1 cellular context compared by ENCODE assay signal in genomic region chr1:61724721-61725694, GRCh38.
TF ChIP-seq lines count a peak whose summit lies in the region.

Gene TM2D1, minus strand, starts transcription at chr1:61725141. Its CDS starts 21 bp downstream, at chr1:61725120.

TF ChIP-seq in HepG2, 621 proteins besides CTCF, POLR2A, EP300 and RAD21 (continued from another document and continues in another):
- TF ChIP-seq PRDM15 (CRISPR knock-in tag; IDR thresholded peaks at IDR 0.05), result no peak
- peak; percentile 29; the same call in 1 of the 2 replicates for TF ChIP-seq ZNF670 (CRISPR knock-in tag; IDR thresholded peaks at IDR 0.05; ENCODE audit: borderline replicate concordance)
- TF ChIP-seq RBFOX2 (IDR thresholded peaks at IDR 0.05; ENCODE audit: low read depth, low read length), result peak; percentile 89
- no peak for TF ChIP-seq SKIL (CRISPR knock-in tag; IDR thresholded peaks at IDR 0.05; ENCODE audit: borderline replicate concordance)
- TF ChIP-seq CREB3 (CRISPR knock-in tag; IDR thresholded peaks at IDR 0.05), result 0 out of 2 replicates have a peak, but pooled peaks have one; percentile 34
- TF ChIP-seq ZNF18 (CRISPR knock-in tag; IDR thresholded peaks at IDR 0.05; ENCODE audit: insufficient replicate concordance), result no peak
- no peak for TF ChIP-seq E2F1 (CRISPR knock-in tag; IDR thresholded peaks at IDR 0.05)
- TF ChIP-seq CREM (IDR thresholded peaks at IDR 0.05), result peak; percentile 78
- no peak for TF ChIP-seq CREM (CRISPR knock-in tag; IDR thresholded peaks at IDR 0.05)
- peak; percentile 97 for TF ChIP-seq SAP130 (CRISPR knock-in tag; IDR thresholded peaks at IDR 0.05; ENCODE audit: low read depth)
- peak; percentile 78 for TF ChIP-seq HDAC2 (CRISPR knock-in tag; IDR thresholded peaks at IDR 0.05)
- TF ChIP-seq BCL3 (CRISPR knock-in tag; IDR thresholded peaks at IDR 0.05), result peak; percentile 89; the same call in 1 of the 2 replicates
- peak; percentile 82 for TF ChIP-seq ZBTB25 (CRISPR knock-in tag; IDR thresholded peaks at IDR 0.05)
- no peak for TF ChIP-seq SMAD9 (CRISPR knock-in tag; IDR thresholded peaks at IDR 0.05)
- peak; percentile 61 for TF ChIP-seq AGO2 (optimal IDR thresholded peaks at IDR 0.05; ENCODE audit: low read depth, low read length)
- peak; percentile 93 for TF ChIP-seq ZMYM3 (CRISPR knock-in tag; IDR thresholded peaks at IDR 0.05)
- TF ChIP-seq SALL2 (CRISPR knock-in tag; IDR thresholded peaks at IDR 0.05), result peak; percentile 83; the same call in 1 of the 2 replicates
- TF ChIP-seq ZFP36L1 (CRISPR knock-in tag; IDR thresholded peaks at IDR 0.05), result peak; percentile 77; the same call in 1 of the 2 replicates
- peak; percentile 68; the same call in 1 of the 2 replicates for TF ChIP-seq MIXL1 (CRISPR knock-in tag; IDR thresholded peaks at IDR 0.05)
- TF ChIP-seq TBL1XR1 (IDR thresholded peaks at IDR 0.05; ENCODE audit: borderline replicate concordance, low read length, partially characterized antibody), result peak; percentile 17
- peak; percentile 27; the same call in 1 of the 2 replicates for TF ChIP-seq ZNF441 (CRISPR knock-in tag; IDR thresholded peaks at IDR 0.05; ENCODE audit: borderline replicate concordance)
- TF ChIP-seq ATF1 (CRISPR knock-in tag; IDR thresholded peaks at IDR 0.05), result peak; percentile 65; the same call in 1 of the 2 replicates
- TF ChIP-seq ZFAT (CRISPR knock-in tag; conservative IDR thresholded peaks at IDR 0.05), result no peak
- no peak for TF ChIP-seq TCF12 (IDR thresholded peaks at IDR 0.05)
- 0 out of 2 replicates have a peak, but pooled peaks have one; percentile 65 for TF ChIP-seq TCF12 (CRISPR knock-in tag; IDR thresholded peaks at IDR 0.05)
- TF ChIP-seq STAT5B (CRISPR knock-in tag; IDR thresholded peaks at IDR 0.05), result no peak
- 0 out of 2 replicates have a peak, but pooled peaks have one; percentile 46 for TF ChIP-seq ZNF782 (CRISPR knock-in tag; IDR thresholded peaks at IDR 0.05; ENCODE audit: borderline replicate concordance)
- peak; percentile 75; the same call in 1 of the 2 replicates for TF ChIP-seq CBX5 (CRISPR knock-in tag; IDR thresholded peaks at IDR 0.05; ENCODE audit: borderline replicate concordance)
- TF ChIP-seq TCF7L2 (IDR thresholded peaks at IDR 0.05; ENCODE audit: low read depth, low read length), result no peak
- TF ChIP-seq TP53 (CRISPR knock-in tag; conservative IDR thresholded peaks at IDR 0.05), result no peak
- peak; percentile 92 for TF ChIP-seq KAT7 (CRISPR knock-in tag; IDR thresholded peaks at IDR 0.05; ENCODE audit: borderline replicate concordance)
- TF ChIP-seq ELF3 (CRISPR knock-in tag; IDR thresholded peaks at IDR 0.05), result peak; percentile 93
- peak; percentile 90 for TF ChIP-seq SRY (CRISPR knock-in tag; IDR thresholded peaks at IDR 0.05)
- TF ChIP-seq ZNF407 (CRISPR knock-in tag; IDR thresholded peaks at IDR 0.05; ENCODE audit: not compliant biosample characterization), result peak; percentile 87
- no peak for TF ChIP-seq ZNF720 (CRISPR knock-in tag; IDR thresholded peaks at IDR 0.05)
- no peak for TF ChIP-seq REL (CRISPR knock-in tag; conservative IDR thresholded peaks at IDR 0.05)
- peak; percentile 85; the same call in 1 of the 2 replicates for TF ChIP-seq SNAI1 (CRISPR knock-in tag; IDR thresholded peaks at IDR 0.05; ENCODE audit: borderline replicate concordance)
- TF ChIP-seq FOXO4 (CRISPR knock-in tag; conservative IDR thresholded peaks at IDR 0.05), result 0 out of 2 replicates have a peak, but pooled peaks have one; percentile 92
